20 cellular contexts compared by ENCODE assay signal in genomic region chr7:120941856-120942255, GRCh38. TPM values are rescaled to one million over a fixed set of nuclear protein-coding genes. Genes with fewer than 3 reads are reported as not detected.
"Had no signal": no experiment of that assay in that cellular context is flagged by ENCODE, and none has a peak within 500 bp of the region (broad histone marks: within the 10 kb centered on the region; RNA-seq: fewer than 3 reads in every experiment).

No MANE protein-coding gene starts in this region.

- H3K27ac ChIP-seq: brain microvascular endothelial cell, hepatocyte, tibial nerve, uterus had no signal

- H3K27me3 ChIP-seq: brain microvascular endothelial cell, hepatocyte, tibial nerve, uterus had no signal

- H3K4me1 ChIP-seq: tibial nerve, uterus had no signal

- H3K4me3 ChIP-seq: hepatocyte, lung, tibial nerve, uterus had no signal

- H3K9me3 ChIP-seq: tibial nerve, uterus had no signal

- DNase-seq: activated CD4-positive, alpha-beta T cell treated with anti-CD3 and anti-CD28 coated beads, Interleukin-2, amount 10 ng/mL, durations not matched to agents 7 days and 5 days; activated CD8-positive, alpha-beta memory T cell treated with anti-CD3 and anti-CD28 coated beads, Interleukin-2, amount 50 U/mL, for 4 hours; activated effector memory CD4-positive, alpha-beta T cell treated with Interleukin-2 at 50 U/mL for 16 hours; activated naive CD4-positive, alpha-beta T cell treated with anti-CD3 and anti-CD28 coated beads, Interleukin-2, amount 50 U/mL, for 16 hours; activated T-cell treated with anti-CD3 and anti-CD28 coated beads, Interleukin-2, amount 50 U/mL, for 48 hours; aorta; brain microvascular endothelial cell; central memory CD4-positive, alpha-beta T cell; left cardiac atrium; midbrain; retina; stimulated activated naive CD8-positive, alpha-beta T cell treated with anti-CD3 and anti-CD28 coated beads, Interleukin-15, Interleukin-2, amounts not matched to agents 100 U/mL and 50 U/mL, for 24 hours; substantia nigra had no signal

- H3K36me3 ChIP-seq: brain microvascular endothelial cell, tibial nerve, uterus had no signal

- ATAC-seq: activated CD4-positive, CD25-positive, alpha-beta regulatory T cell treated with anti-CD3 and anti-CD28 coated beads, Interleukin-2, amount 50 U/mL, for 24 hours; esophagus mucosa; stimulated activated naive CD8-positive, alpha-beta T cell treated with anti-CD3 and anti-CD28 coated beads, Interleukin-15, Interleukin-2, amounts not matched to agents 100 U/mL and 50 U/mL, for 24 hours had no signal

RNA-seq across cellular contexts. Expression of gene CPED1, which starts 46.7 kb away (rescaled TPM):
- total RNA-seq: T-helper 2 cell treated with Interferon-gamma antibody and Interleukin-4, amounts not matched to agents 100 ng/mL and 5 ng/mL, for 36 hours had no signal
